11 cellular contexts compared by ENCODE assay signal in the genomic region with DNA sequence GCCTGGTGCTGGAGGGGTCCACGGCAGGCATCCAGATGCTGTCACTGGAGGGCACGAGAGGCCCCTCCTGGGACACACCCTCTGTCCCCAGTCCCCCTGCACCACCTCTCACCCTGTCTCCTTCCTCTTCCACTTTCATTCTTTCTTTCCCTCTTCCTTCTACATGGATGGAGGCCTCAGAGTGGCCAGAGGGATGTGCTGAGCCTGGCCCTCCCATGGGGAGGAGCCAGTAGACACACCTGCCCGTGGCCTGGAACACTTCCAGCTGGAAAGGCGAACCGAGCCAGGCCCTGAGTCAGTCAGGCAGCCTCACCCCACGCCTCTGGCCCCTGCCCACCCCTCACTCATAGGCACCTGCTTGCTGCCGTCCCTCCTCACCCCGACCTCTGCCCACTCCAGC. TPM values are rescaled to one million over a fixed set of nuclear protein-coding genes. Genes with fewer than 3 reads are reported as not detected.
A peak's percentile ranks its signal among the peaks of the same experiment; 100 is the strongest.
DNase-seq lines count a peak whose midpoint lies in the region; ATAC-seq, FAIRE-seq and TF ChIP-seq lines count a peak whose summit lies in the region.
"Had no signal": no experiment of that assay in that cellular context is flagged by ENCODE, and none has a peak within 500 bp of the region (broad histone marks: within the 10 kb centered on the region; RNA-seq: fewer than 3 reads in every experiment).

No MANE protein-coding gene starts in this region.

- H3K23ac ChIP-seq in H1 (ENCODE audit: insufficient read length): no peak overlapping the region

- H2BK20ac ChIP-seq in H1 (ENCODE audit: low read length): no peak overlapping the region

- ATAC-seq in GM19035 (IDR thresholded peaks at IDR 0.05; ENCODE audit: unreplicated experiment): no peak

- no peak overlapping the region for H2AK5ac ChIP-seq in H1 (ENCODE audit: low read depth, low read length)

- TF ChIP-seq CTCF in H1 (IDR thresholded peaks at IDR 0.05; ENCODE audit: control extremely low read depth in 1 of 3, insufficient read depth in 1 of 3, low read depth in 1 of 3, low read length in 3 of 3) (no peak), prostate gland (IDR thresholded peaks at IDR 0.05) (no peak)

- no peaks in the 10 kb centered on the region for H3K36me3 ChIP-seq in H1 (ENCODE audit: control insufficient read depth in 2 of 4, insufficient read depth in 4 of 4, low read length in 3 of 4)
- no peaks in the 10 kb centered on the region for H3K36me3 ChIP-seq in prostate gland

- FAIRE-seq in H1 (lab: Jason Lieb, UNC): no peak

- no peaks in the 10 kb centered on the region for H4K20me1 ChIP-seq in H1 (replicated peaks in 1 of 2; ENCODE audit: control insufficient read depth in 1 of 2, insufficient read depth in 2 of 2, low read length in 2 of 2)

- H3K79me1 ChIP-seq in H1 (ENCODE audit: low read depth, low read length): no peaks in the 10 kb centered on the region

- no peak for TF ChIP-seq EP300 in H1 (IDR thresholded peaks at IDR 0.05; ENCODE audit: borderline replicate concordance in 1 of 2, low read depth in 2 of 2, low read length in 2 of 2)

- H3K27ac ChIP-seq in H1 (ENCODE audit: low read depth, low read length): no peak overlapping the region
- H3K27ac ChIP-seq in prostate gland: no peak overlapping the region
- H3K27ac ChIP-seq: 22Rv1 had no signal

- DNase-seq in DMS 273 (lab: John Stamatoyannopoulos, UW; ENCODE audit: unreplicated experiment) (peak; percentile 18), DMS 273 treated with DMSO at 0.1 percent for 48 hours (lab: John Stamatoyannopoulos, UW) (no peak), NCI-H526 (lab: John Stamatoyannopoulos, UW) (peak; percentile 9 to 50), H1 (ENCODE audit: low read depth in 1 of 2, low spot score in 2 of 2) (peak in 1 of 2 experiments; percentile 43), prostate gland (ENCODE audit: low spot score) (peak; percentile 21), A172 (ENCODE audit: low spot score) (no peak)
- no peak for DNase-seq in activated CD4-positive, alpha-beta T cell treated with anti-CD3 and anti-CD28 coated beads for 1 hour
- DNase-seq: activated T-cell treated with anti-CD3 and anti-CD28 coated beads for 4 hours; stimulated activated CD4-positive, alpha-beta T cell treated with anti-CD3 and anti-CD28 coated beads, Interleukin-1b, Interleukin-23, amount 100 ng/mL, for 48 hours had no signal

- H3K23me2 ChIP-seq in H1 (ENCODE audit: low read depth, low read length): no peaks in the 10 kb centered on the region

- H3K4me1 ChIP-seq in H1 (replicated peaks in 1 of 4; ENCODE audit: control insufficient read depth in 3 of 4, insufficient read depth in 4 of 4, low read length in 3 of 4) (no peaks in the 10 kb centered on the region; a peak in 3 of 7 replicates), prostate gland (replicated peaks) (no peaks in the 10 kb centered on the region)

- intact Hi-C loops in prostate gland (cut with DNase I): no loop called here

- H3K9me3 ChIP-seq in H1 (ENCODE audit: insufficient read depth in 2 of 2, low read depth in 1 of 2, low read length in 1 of 2) (no peaks in the 10 kb centered on the region), prostate gland (no peaks in the 10 kb centered on the region)

- CTCF ChIA-PET in H1 (lab: Charles Lee; ENCODE audit: partially characterized antibody): interaction anchor here (0.7 to 5.4 kb wide), 9 partner anchors 8 to 145 kb away, joined by 3 to 52 read pairs (median 7); a partner anchor contains a TSS

- no peak overlapping the region for H4K91ac ChIP-seq in H1 (replicated peaks; ENCODE audit: insufficient read length, low read length)

- H3K27me3 ChIP-seq in H1 (replicated peaks in 1 of 4; ENCODE audit: control insufficient read depth in 3 of 4, extremely low read depth in 1 of 4, insufficient read depth in 3 of 4, low read length in 3 of 4) (no peaks in the 10 kb centered on the region; a peak in 2 of 7 replicates), prostate gland (replicated peaks; ENCODE audit: insufficient read depth) (peaks cover 8% of the 10 kb centered on the region)

- H3K4me3 ChIP-seq in H1 (ENCODE audit: extremely low read depth in 1 of 4, insufficient read depth in 2 of 4, low read depth in 3 of 4, low read length in 4 of 4) (no peak overlapping the region), prostate gland (no peak overlapping the region)

- H4K5ac ChIP-seq in H1 (ENCODE audit: insufficient read length, low read depth, low read length): no peak overlapping the region

- no peak for TF ChIP-seq RAD21 in H1 (IDR thresholded peaks at IDR 0.05 in 1 of 2, conservative IDR thresholded peaks at IDR 0.05 in 1 of 2; ENCODE audit: low read depth in 2 of 2, low read length in 2 of 2)

- H3K14ac ChIP-seq in H1 (ENCODE audit: insufficient read length): no peak overlapping the region

- TF ChIP-seq POLR2A in H1 (IDR thresholded peaks at IDR 0.05; ENCODE audit: control extremely low read depth in 1 of 2, low read depth in 2 of 2, low read length in 2 of 2): no peak
- no peak for TF ChIP-seq POLR2A in prostate gland (IDR thresholded peaks at IDR 0.05)

- H3K18ac ChIP-seq in H1 (ENCODE audit: extremely low read depth, low read length): no peak overlapping the region; the same call in 1 of the 2 replicates

- no peak overlapping the region for H3K9ac ChIP-seq in H1 (replicated peaks in 1 of 4; ENCODE audit: extremely low read depth in 1 of 4, low read depth in 3 of 4, low read length in 3 of 4)

- H2AFZ ChIP-seq in H1 (ENCODE audit: low read length): no peak overlapping the region

- H2BK5ac ChIP-seq in H1 (ENCODE audit: low read depth, low read length): no peak overlapping the region; the same call in 1 of the 2 replicates

- no peak overlapping the region for H3K4ac ChIP-seq in H1 (replicated peaks; ENCODE audit: insufficient read length, low read depth, low read length)

- POLR2A ChIA-PET in H1 (lab: Charles Lee; ENCODE audit: partially characterized antibody): no interaction called here

- H2BK15ac ChIP-seq in H1 (ENCODE audit: low read length): no peak overlapping the region

- H4K8ac ChIP-seq in H1 (ENCODE audit: extremely low read depth, insufficient read depth, low read length): peak overlapping the region; percentile 0; the same call in 1 of the 2 replicates

- no peak overlapping the region for H3K4me2 ChIP-seq in H1 (ENCODE audit: insufficient read depth in 1 of 2, low read depth in 2 of 2, low read length in 2 of 2)

- no peak overlapping the region for H2BK12ac ChIP-seq in H1 (ENCODE audit: low read depth, low read length)

- H2BK120ac ChIP-seq in H1 (replicated peaks; ENCODE audit: low read depth, low read length): no peak overlapping the region

- no peaks in the 10 kb centered on the region for H3K79me2 ChIP-seq in H1 (ENCODE audit: control insufficient read depth in 1 of 2, insufficient read depth in 2 of 2, low read length in 2 of 2)

- H3K56ac ChIP-seq in H1 (replicated peaks; ENCODE audit: insufficient read length, low read depth, low read length): no peak overlapping the region

- WGBS in H1 (ENCODE audit: extremely low coverage in 1 of 2, insufficient coverage in 1 of 2, insufficient read length in 1 of 2, insufficient replicate concordance in 2 of 2, low coverage in 1 of 2, low lambda C conversion rate in 2 of 2, missing lambda C conversion rate in 1 of 2), 2 experiments: 85% methylated on average over 3 of the region's 8 CpGs; no CpG with 5 or more reads in 1 of the 2 experiments
- WGBS in prostate gland: 27% methylated on average over 8 of the region's 8 CpGs

TF ChIP-seq in H1, 55 proteins besides CTCF, POLR2A, EP300 and RAD21:
- no peak for TF ChIP-seq TCF12 (IDR thresholded peaks at IDR 0.05; ENCODE audit: low read depth, low read length)

RNA-seq across cellular contexts. Expression of a gene that starts 55.9 kb away (rescaled TPM):
- total RNA-seq in H1 (2021; fragmentation: NEBNext Ultra II Directional; extraction: Animal tissue kit (Norgen Biotek cat#: 25700)): 8.8 and 10.3 TPM in 2 replicates
- 3.9 and 5.7 TPM in 2 replicates for polyA plus RNA-seq in H1 (2011; rRNA removed)
- polyA plus RNA-seq in H1 (2011; cell fraction: cytosol; rRNA removed): 4.8 TPM
- 9.1 TPM for polyA plus RNA-seq in H1 (2011; cell fraction: nucleus; rRNA removed)
- polyA plus RNA-seq in H1 (2012, experiment 1 of 2): 6.4 to 13.7 TPM (median 11.0 TPM) in 4 replicates
- polyA plus RNA-seq in H1 (2012, experiment 2 of 2): 1.5 TPM
- polyA plus RNA-seq in H1 (2013, experiment 1 of 2): 9.0 TPM
- polyA plus RNA-seq in H1 (2013, experiment 2 of 2): 8.6 TPM
- 8.1 and 8.2 TPM in 2 replicates for polyA minus RNA-seq in H1 (2011; rRNA and poly(A)+ RNA removed)
- polyA minus RNA-seq in H1 (2011; cell fraction: cytosol; rRNA and poly(A)+ RNA removed): 8.2 TPM
- 14.6 TPM for polyA minus RNA-seq in H1 (2011; cell fraction: nucleus; rRNA and poly(A)+ RNA removed)
- total RNA-seq in prostate gland: 10 to 100 TPM; 36.3 to 83.3 TPM
- total RNA-seq in A172 (2014; rRNA removed; shearing (Covaris generic)): 2.6 and 5.4 TPM in 2 replicates

Comparison
In these comparisons a context has a peak if more than half of its experiments do, and no peak if none do; other contexts are left out.
1. DNase-seq: peak in DMS 273 (single experiment), NCI-H526 (2 of 2) and prostate gland (single experiment); none in DMS 273 treated with DMSO at 0.1 percent for 48 hours (single experiment), activated CD4-positive, alpha-beta T cell treated with anti-CD3 and anti-CD28 coated beads for 1 hour (single experiment) and A172 (single experiment).